14 cellular contexts compared by ENCODE assay signal in the genomic region with DNA sequence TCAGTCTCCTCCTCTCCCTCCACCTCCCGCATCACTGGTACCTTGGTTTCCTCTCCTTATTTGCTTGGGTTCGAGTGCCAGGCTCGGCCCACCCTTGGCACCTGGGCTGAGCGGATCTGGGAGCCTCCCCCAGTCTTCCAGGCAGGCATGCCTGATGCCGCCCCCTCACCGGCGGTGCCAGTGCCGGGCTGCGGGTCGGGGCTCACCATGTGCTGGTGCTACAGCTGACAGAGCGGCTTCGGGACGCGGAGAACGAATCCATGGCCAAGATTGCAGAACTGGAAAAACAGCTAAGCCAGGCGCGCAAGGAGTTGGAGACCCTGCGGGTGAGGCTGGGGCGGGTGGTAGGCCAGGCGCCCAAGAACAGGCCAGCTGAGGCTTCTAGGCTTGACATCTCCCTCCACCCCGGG. TPM values are rescaled to one million over a fixed set of nuclear protein-coding genes. Genes with fewer than 3 reads are reported as not detected.
A peak's percentile ranks its signal among the peaks of the same experiment; 100 is the strongest.
DNase-seq lines count a peak whose midpoint lies in the region; ATAC-seq and TF ChIP-seq lines count a peak whose summit lies in the region.
"Had no signal": no experiment of that assay in that cellular context is flagged by ENCODE, and none has a peak within 500 bp of the region (broad histone marks: within the 10 kb centered on the region; RNA-seq: fewer than 3 reads in every experiment).

No MANE protein-coding gene starts in this region.

- H3K27ac Mint-ChIP-seq in MCF 10A (ENCODE audit: low read depth, unreplicated experiment) (no peak overlapping the region), brain (peak overlapping the region in 4 of 5 experiments; percentile 65 to 92 (median 68))
- H3K27ac Mint-ChIP-seq in stimulated activated naive B cell treated with anti-CD40 and anti-IgM and Interleukin-4, amounts not matched to agents 10 μg/mL and 1 μg/mL and 100 μg/mL, for 72 hours: peak overlapping the region; percentile 67
- H3K27ac Mint-ChIP-seq in naive thymus-derived CD8-positive, alpha-beta T cell: peak overlapping the region in 1 of 10 donors; percentile 41

- peak overlapping the region in 2 of 3 donors; percentile 52 to 62 for H3K4me3 ChIP-seq in breast epithelium
- H3K4me3 ChIP-seq: GM23248, SK-N-MC had no signal

- POLR2A ChIA-PET in MCF 10A (lab: Yijun Ruan, JAX): interaction anchor here (0.6 to 1.8 kb wide), 2 partner anchors 12 to 516 kb away, joined by 3 to 5 read pairs; no protein-coding TSS in a partner anchor
- POLR2A ChIA-PET in naive thymus-derived CD8-positive, alpha-beta T cell (lab: Charles Lee): interaction anchor here (0.6 to 47.5 kb wide), 5 partner anchors 8 to 93 kb away, joined by 3 to 1514 read pairs (median 5); partner anchors contain the start of genes FMNL1, HEXIM1, MAP3K14 and SPATA32

- H3K4me1 Mint-ChIP-seq in MCF 10A (ENCODE audit: insufficient read depth, unreplicated experiment): no peaks in the 10 kb centered on the region
- peaks cover 40% of the 10 kb centered on the region for H3K4me1 Mint-ChIP-seq in brain
- H3K4me1 Mint-ChIP-seq in stimulated activated naive B cell treated with anti-CD40 and anti-IgM and Interleukin-4, amounts not matched to agents 10 μg/mL and 1 μg/mL and 100 μg/mL, for 72 hours: peaks cover 22 to 52% of the 10 kb centered on the region in 2 donors
- peaks cover 12 to 46% (median 32%) of the 10 kb centered on the region in 4 donors for H3K4me1 Mint-ChIP-seq in naive thymus-derived CD8-positive, alpha-beta T cell

- H3K27ac ChIP-seq in breast epithelium: peak overlapping the region in 1 of 2 donors; percentile 17
- H3K27ac ChIP-seq: GM23248, SK-N-MC had no signal

- intact Hi-C loops in breast epithelium (cut with DNase I; ENCODE audit: low total_unique reads): no loop called here
- intact Hi-C loops in MCF 10A (cut with micrococcal nuclease): no loop called here

- H3K36me3 Mint-ChIP-seq in MCF 10A (ENCODE audit: insufficient read depth, unreplicated experiment) (peaks cover 8% of the 10 kb centered on the region), brain (peaks cover 13% of the 10 kb centered on the region)
- H3K36me3 Mint-ChIP-seq in stimulated activated naive B cell treated with anti-CD40 and anti-IgM and Interleukin-4, amounts not matched to agents 10 μg/mL and 1 μg/mL and 100 μg/mL, for 72 hours: peaks cover 68 to 70% of the 10 kb centered on the region in 2 donors
- H3K36me3 Mint-ChIP-seq in naive thymus-derived CD8-positive, alpha-beta T cell: peaks cover 5 to 81% (median 18%) of the 10 kb centered on the region in 3 donors

- H3K9me3 Mint-ChIP-seq in MCF 10A (ENCODE audit: unreplicated experiment): no peaks in the 10 kb centered on the region
- H3K9me3 Mint-ChIP-seq in brain: peaks cover 0 to 2% (median 0%) of the 10 kb centered on the region in 5 experiments
- H3K9me3 Mint-ChIP-seq in stimulated activated naive B cell treated with anti-CD40 and anti-IgM and Interleukin-4, amounts not matched to agents 10 μg/mL and 1 μg/mL and 100 μg/mL, for 72 hours: no peaks in the 10 kb centered on the region
- no peaks in the 10 kb centered on the region for H3K9me3 Mint-ChIP-seq in naive thymus-derived CD8-positive, alpha-beta T cell

- no peaks in the 10 kb centered on the region for H3K27me3 Mint-ChIP-seq in MCF 10A (ENCODE audit: insufficient read depth, unreplicated experiment)
- peaks cover 15% of the 10 kb centered on the region for H3K27me3 Mint-ChIP-seq in brain
- H3K27me3 Mint-ChIP-seq in stimulated activated naive B cell treated with anti-CD40 and anti-IgM and Interleukin-4, amounts not matched to agents 10 μg/mL and 1 μg/mL and 100 μg/mL, for 72 hours: no peaks in the 10 kb centered on the region
- no peaks in the 10 kb centered on the region for H3K27me3 Mint-ChIP-seq in naive thymus-derived CD8-positive, alpha-beta T cell

- peaks cover 0 to 4% of the 10 kb centered on the region in 2 donors for H3K4me1 ChIP-seq in breast epithelium

- DNase-seq in breast epithelium (ENCODE audit: low spot score in 2 of 2): no peak
- no peak for DNase-seq in MCF 10A (ENCODE audit: unreplicated experiment)
- DNase-seq in left kidney (ENCODE audit: low read depth, low spot score): peak; percentile 58
- no peak for DNase-seq in stimulated activated naive B cell treated with anti-CD40 and anti-IgM and Interleukin-4, amounts not matched to agents 10 μg/mL and 1 μg/mL and 100 μg/mL, for 72 hours
- no peak for DNase-seq in activated CD4-positive, alpha-beta T cell treated with anti-CD3 and anti-CD28 coated beads, Interleukin-2, amount 50 U/mL, for 1 hour
- DNase-seq in HCEC 1CT: no peak
- DNase-seq in naive thymus-derived CD8-positive, alpha-beta T cell: no peak
- DNase-seq: activated CD4-positive, alpha-beta T cell treated with anti-CD3 and anti-CD28 coated beads, Interleukin-2, amount 50 U/mL, for 48 hours; GM23248; Kasumi-1; NCI-H524 treated with DMSO at 0.1 percent for 48 hours had no signal

- no peaks in the 10 kb centered on the region for H3K9me3 ChIP-seq in breast epithelium

- H3K4me3 Mint-ChIP-seq in MCF 10A (ENCODE audit: unreplicated experiment) (no peak overlapping the region), brain (peak overlapping the region; percentile 83 to 87 (median 84))
- peak overlapping the region in 1 of 2 donors; percentile 28 for H3K4me3 Mint-ChIP-seq in stimulated activated naive B cell treated with anti-CD40 and anti-IgM and Interleukin-4, amounts not matched to agents 10 μg/mL and 1 μg/mL and 100 μg/mL, for 72 hours
- no peak overlapping the region for H3K4me3 Mint-ChIP-seq in naive thymus-derived CD8-positive, alpha-beta T cell

- H3K36me3 ChIP-seq in breast epithelium: no peaks in the 10 kb centered on the region

- BruUV-seq in MCF 10A (replicated peaks; lab: Mats Ljungman, UMichigan): no TSS peak

- TF ChIP-seq POLR2A in breast epithelium (IDR thresholded peaks at IDR 0.05): no peak

- no peak for ATAC-seq in stimulated activated naive B cell treated with anti-CD40 and anti-IgM and Interleukin-4, amounts not matched to agents 10 μg/mL and 1 μg/mL and 100 μg/mL, for 72 hours (replicated peaks)
- no peak for ATAC-seq in naive thymus-derived CD8-positive, alpha-beta T cell

- CTCF ChIA-PET in MCF 10A (lab: Yijun Ruan, JAX): interaction anchor here (0.5 to 1.5 kb wide), 2 partner anchors 21 to 147 kb away, joined by 4 to 5 read pairs; no protein-coding TSS in a partner anchor

- no peaks in the 10 kb centered on the region for H3K27me3 ChIP-seq in breast epithelium

- TF ChIP-seq CTCF in breast epithelium (IDR thresholded peaks at IDR 0.05) (no peak), MCF 10A (IDR thresholded peaks at IDR 0.05; ENCODE audit: unreplicated experiment) (no peak), brain (conservative IDR thresholded peaks at IDR 0.05) (no peak)

RNA-seq across cellular contexts. Expression of gene FMNL1, which starts 19.2 kb away (rescaled TPM):
- 10 to 100 TPM in 2 of 3 donors, 1 to 10 TPM in 1; 9.2 to 31.2 (median 10.8) TPM for total RNA-seq in breast epithelium
- total RNA-seq in MCF 10A (2022): 28.1 and 35.8 TPM in 2 replicates
- polyA plus RNA-seq in brain (ENCODE audit: insufficient read depth, low read depth, low replicate concordance): 26.1 TPM
- 100 to 1,000 TPM; 383 to 394 TPM for total RNA-seq in naive thymus-derived CD8-positive, alpha-beta T cell
- 10 to 100 TPM; 18.0 to 35.5 (median 21.5) TPM for polyA plus RNA-seq in naive thymus-derived CD8-positive, alpha-beta T cell

RNA-seq across cellular contexts. Expression of gene SPATA32, which starts 21.0 kb away (rescaled TPM):
- total RNA-seq in breast epithelium: under 1 TPM in 1 of 3 donors, not detected in 2; 0.44 TPM
- total RNA-seq in MCF 10A (2022): not detected in 2 replicates
- polyA plus RNA-seq in brain (ENCODE audit: insufficient read depth, low read depth, low replicate concordance): not detected
- total RNA-seq in naive thymus-derived CD8-positive, alpha-beta T cell: under 1 TPM; 0.47 to 0.75 TPM
- under 1 TPM; 0.30 to 0.81 (median 0.44) TPM for polyA plus RNA-seq in naive thymus-derived CD8-positive, alpha-beta T cell
- total RNA-seq: GM23248, left lobe of liver had no signal
- polyA plus RNA-seq: GM23248 had no signal

Comparison
In these comparisons a context has a peak if more than half of its experiments do, and no peak if none do; other contexts are left out.
1. H3K4me3 Mint-ChIP-seq: peak in brain (5 of 5); none in MCF 10A (single experiment) and naive thymus-derived CD8-positive, alpha-beta T cell (0 of 10).
2. RNA of gene FMNL1, which starts 19.2 kb away (total RNA-seq): 383 to 394 TPM in naive thymus-derived CD8-positive, alpha-beta T cell; 28.1 to 35.8 TPM in MCF 10A and 9.2 to 31.2 TPM in breast epithelium; every median in the first group is over 10 times any median in the second.